Comparison of ENCODE assay signal across 21 cellular contexts in the genomic region with DNA sequence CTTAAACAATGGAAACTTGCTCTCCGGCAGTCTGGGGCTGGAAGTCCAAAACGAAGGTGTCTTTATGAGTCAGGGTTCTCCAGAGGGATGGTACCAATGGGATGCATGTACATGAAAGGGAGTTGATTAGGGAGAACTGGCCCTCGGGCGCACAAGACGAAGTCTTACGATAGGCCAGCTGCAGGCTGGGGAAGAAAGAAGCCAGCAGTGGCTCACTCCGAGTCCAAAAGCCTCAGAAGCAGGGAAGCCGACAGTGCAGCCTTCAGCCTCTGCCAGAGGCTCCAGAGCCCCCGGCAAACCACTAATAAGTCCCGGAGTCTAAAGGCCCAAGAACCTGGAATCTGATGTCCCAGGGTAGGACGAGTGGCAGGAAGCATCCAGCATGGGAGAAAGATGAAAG. TPM values are rescaled to one million over a fixed set of nuclear protein-coding genes. Genes with fewer than 3 reads are reported as not detected.
DNase-seq lines count a peak whose midpoint lies in the region; ATAC-seq and TF ChIP-seq lines count a peak whose summit lies in the region.
"Had no signal": no experiment of that assay in that cellular context is flagged by ENCODE, and none has a peak within 500 bp of the region (broad histone marks: within the 10 kb centered on the region; RNA-seq: fewer than 3 reads in every experiment).

No MANE protein-coding gene starts in this region.

- WGBS in body of pancreas, 2 donors: 81 to 86% methylated on average over 11 of the region's 11 CpGs
- 85 to 89% methylated on average over 8 to 9 of the region's 11 CpGs for WGBS in esophagus squamous epithelium, 2 donors

- H3K27me3 Mint-ChIP-seq in Caco-2 (ENCODE audit: insufficient read depth, unreplicated experiment) (no peaks in the 10 kb centered on the region), progenitor cell of endocrine pancreas (no peaks in the 10 kb centered on the region)
- H3K27me3 Mint-ChIP-seq: activated naive CD4-positive, alpha-beta T cell treated with anti-CD3 and anti-CD28 coated beads, Interleukin-2, amount 50 U/mL, for 24 hours; memory B cell; natural killer cell treated with Interleukin-12 subunit alpha and Interleukin-12 subunit beta and Interleukin-15 and Interleukin-18, amount 100 ng/mL, for 72 hours had no signal

- H3K9me3 ChIP-seq in Caco-2: no peaks in the 10 kb centered on the region
- H3K9me3 ChIP-seq in WERI-Rb-1 (ENCODE audit: severe bottlenecking): no peaks in the 10 kb centered on the region
- H3K9me3 ChIP-seq in lower lobe of right lung: no peaks in the 10 kb centered on the region
- H3K9me3 ChIP-seq in body of pancreas: no peaks in the 10 kb centered on the region
- H3K9me3 ChIP-seq in esophagus squamous epithelium: no peaks in the 10 kb centered on the region
- H3K9me3 ChIP-seq: psoas muscle had no signal

- TF ChIP-seq CTCF in Caco-2 (IDR thresholded peaks at IDR 0.05; ENCODE audit: insufficient read depth in 1 of 2, low read depth in 1 of 2, low read length in 1 of 2, severe bottlenecking in 1 of 2, unreplicated experiment in 1 of 2) (no peak), WERI-Rb-1 (IDR thresholded peaks at IDR 0.05; ENCODE audit: low read depth, low read length) (no peak), lower lobe of right lung (IDR thresholded peaks at IDR 0.05) (no peak), progenitor cell of endocrine pancreas (IDR thresholded peaks at IDR 0.05; ENCODE audit: unreplicated experiment) (no peak), body of pancreas (IDR thresholded peaks at IDR 0.05) (no peak), esophagus squamous epithelium (IDR thresholded peaks at IDR 0.05) (no peak)

- H3K4me1 Mint-ChIP-seq in Caco-2 (ENCODE audit: low read depth, unreplicated experiment) (peaks cover 18% of the 10 kb centered on the region), progenitor cell of endocrine pancreas (ENCODE audit: low read depth) (peaks cover 39% of the 10 kb centered on the region)

- TF ChIP-seq POLR2A in body of pancreas (IDR thresholded peaks at IDR 0.05): no peak
- no peak for TF ChIP-seq POLR2A in esophagus squamous epithelium (IDR thresholded peaks at IDR 0.05)

- H3K9me3 Mint-ChIP-seq in Caco-2 (ENCODE audit: unreplicated experiment) (no peaks in the 10 kb centered on the region), progenitor cell of endocrine pancreas (ENCODE audit: low read depth) (no peaks in the 10 kb centered on the region)
- H3K9me3 Mint-ChIP-seq: activated naive CD4-positive, alpha-beta T cell treated with anti-CD3 and anti-CD28 coated beads, Interleukin-2, amount 50 U/mL, for 24 hours; CD8-positive, alpha-beta T cell; memory B cell; natural killer cell treated with Interleukin-12 subunit alpha and Interleukin-12 subunit beta and Interleukin-15 and Interleukin-18, amount 100 ng/mL, for 72 hours; stimulated activated effector memory CD8-positive, alpha-beta T cell treated with anti-CD3 and anti-CD28 coated beads, Interleukin-12 subunit alpha, Interleukin-12 subunit beta, amount 100 ng/mL, for 72 hours had no signal

- peaks cover 1% of the 10 kb centered on the region; the same call in 1 of the 2 replicates for H3K36me3 ChIP-seq in Caco-2 (ENCODE audit: control insufficient read depth, insufficient read depth, low read length)
- no peaks in the 10 kb centered on the region for H3K36me3 ChIP-seq in WERI-Rb-1
- peaks cover 6% of the 10 kb centered on the region for H3K36me3 ChIP-seq in lower lobe of right lung
- H3K36me3 ChIP-seq in body of pancreas (replicated peaks in 1 of 2; ENCODE audit: insufficient read depth in 1 of 2, low read depth in 2 of 2): no peaks in the 10 kb centered on the region
- H3K36me3 ChIP-seq in esophagus squamous epithelium: peaks cover 0 to 15% (median 0%) of the 10 kb centered on the region in 3 donors

- ATAC-seq in lower lobe of right lung (no peak), body of pancreas (no peak)
- ATAC-seq: natural killer cell treated with Interleukin-12 subunit alpha and Interleukin-12 subunit beta and Interleukin-15 and Interleukin-18, amount 100 ng/mL, for 72 hours; psoas muscle; stimulated activated effector memory CD8-positive, alpha-beta T cell treated with anti-CD3 and anti-CD28 coated beads, Interleukin-12 subunit alpha, Interleukin-12 subunit beta, amount 100 ng/mL, for 72 hours had no signal

- H3K27me3 ChIP-seq in Caco-2 (replicated peaks; ENCODE audit: control insufficient read depth, insufficient read depth, low read length): no peaks in the 10 kb centered on the region
- H3K27me3 ChIP-seq in WERI-Rb-1 (ENCODE audit: insufficient read depth, low read depth, severe bottlenecking): no peaks in the 10 kb centered on the region
- H3K27me3 ChIP-seq in lower lobe of right lung (ENCODE audit: low read depth): no peaks in the 10 kb centered on the region
- H3K27me3 ChIP-seq in body of pancreas: no peaks in the 10 kb centered on the region
- no peaks in the 10 kb centered on the region for H3K27me3 ChIP-seq in esophagus squamous epithelium

- H3K4me3 Mint-ChIP-seq in Caco-2 (ENCODE audit: unreplicated experiment) (peak overlapping the region; percentile 31), progenitor cell of endocrine pancreas (ENCODE audit: low read depth) (no peak overlapping the region)
- H3K4me3 Mint-ChIP-seq: activated naive CD4-positive, alpha-beta T cell treated with anti-CD3 and anti-CD28 coated beads, Interleukin-2, amount 50 U/mL, for 24 hours; memory B cell; natural killer cell treated with Interleukin-12 subunit alpha and Interleukin-12 subunit beta and Interleukin-15 and Interleukin-18, amount 100 ng/mL, for 72 hours; stimulated activated effector memory CD8-positive, alpha-beta T cell treated with anti-CD3 and anti-CD28 coated beads, Interleukin-12 subunit alpha, Interleukin-12 subunit beta, amount 100 ng/mL, for 72 hours had no signal

- CTCF ChIA-PET in Caco-2 (lab: Charles Lee): no interaction called here

- DNase-seq in Caco-2 (peak in 1 of 2 experiments; percentile 22), WERI-Rb-1 (no peak), lower lobe of right lung (peak; percentile 39), progenitor cell of endocrine pancreas (ENCODE audit: low spot score, unreplicated experiment) (no peak), body of pancreas (no peak), esophagus squamous epithelium (lab: John Stamatoyannopoulos, UW) (no peak), activated gamma-delta T cell treated with Interleukin-2 at 50 U/mL for 16 hours (no peak)
- DNase-seq in activated naive CD4-positive, alpha-beta T cell treated with Interleukin-2 at 50 U/mL for 16 hours: no peak
- DNase-seq: activated T-cell treated with anti-CD3 and anti-CD28 coated beads, Interleukin-2, amount 50 U/mL, for 48 hours; DMS53; GF-D8; HCEC 1CT; NCI-H1694 treated with DMSO at 0.1 percent for 48 hours; NCI-H69; stimulated activated CD4-positive, alpha-beta T cell treated with anti-CD3 and anti-CD28 coated beads, Interleukin-2, amount 100 ng/mL, for 24 hours had no signal

- H3K36me3 Mint-ChIP-seq in Caco-2 (ENCODE audit: insufficient read depth, unreplicated experiment): peaks cover 39% of the 10 kb centered on the region
- H3K36me3 Mint-ChIP-seq in progenitor cell of endocrine pancreas (ENCODE audit: insufficient read depth): peaks cover 3% of the 10 kb centered on the region
- H3K36me3 Mint-ChIP-seq: activated naive CD4-positive, alpha-beta T cell treated with anti-CD3 and anti-CD28 coated beads, Interleukin-2, amount 50 U/mL, for 24 hours; natural killer cell treated with Interleukin-12 subunit alpha and Interleukin-12 subunit beta and Interleukin-15 and Interleukin-18, amount 100 ng/mL, for 72 hours had no signal

- POLR2A ChIA-PET in Caco-2 (lab: Charles Lee): no interaction called here

- peak overlapping the region; percentile 53; the same call in 1 of the 2 replicates for H3K27ac ChIP-seq in WERI-Rb-1
- H3K27ac ChIP-seq in lower lobe of right lung: peak overlapping the region; percentile 90
- H3K27ac ChIP-seq in body of pancreas: no peak overlapping the region
- no peak overlapping the region for H3K27ac ChIP-seq in esophagus squamous epithelium
- H3K27ac ChIP-seq: psoas muscle had no signal

- H3K4me3 ChIP-seq in Caco-2 (ENCODE audit: low read depth, low read length): no peak overlapping the region
- H3K4me3 ChIP-seq in WERI-Rb-1 (ENCODE audit: low read depth, low read length): no peak overlapping the region
- H3K4me3 ChIP-seq in lower lobe of right lung: no peak overlapping the region
- H3K4me3 ChIP-seq in body of pancreas: no peak overlapping the region
- H3K4me3 ChIP-seq in esophagus squamous epithelium: no peak overlapping the region
- H3K4me3 ChIP-seq: psoas muscle had no signal

- H3K4me1 ChIP-seq in Caco-2 (peaks cover 51% of the 10 kb centered on the region), lower lobe of right lung (peaks cover 38% of the 10 kb centered on the region), body of pancreas (peaks cover 11% of the 10 kb centered on the region), esophagus squamous epithelium (peaks cover 11 to 36% (median 12%) of the 10 kb centered on the region in 3 donors)

- intact Hi-C loops in Caco-2 (cut with micrococcal nuclease; ENCODE audit: unreplicated experiment): no loop called here
- intact Hi-C loops in lower lobe of right lung (cut with DNase I): no loop called here
- intact Hi-C loops in body of pancreas (cut with DNase I): no loop called here
- intact Hi-C loops in esophagus squamous epithelium (cut with DNase I): no loop called here

- BruUV-seq in Caco-2 (replicated peaks; lab: Mats Ljungman, UMichigan): no TSS peak

- H3K27ac Mint-ChIP-seq in Caco-2 (ENCODE audit: unreplicated experiment) (peak overlapping the region; percentile 98), progenitor cell of endocrine pancreas (peak overlapping the region; percentile 82)
- H3K27ac Mint-ChIP-seq: activated naive CD4-positive, alpha-beta T cell treated with anti-CD3 and anti-CD28 coated beads, Interleukin-2, amount 50 U/mL, for 24 hours; memory B cell; natural killer cell treated with Interleukin-12 subunit alpha and Interleukin-12 subunit beta and Interleukin-15 and Interleukin-18, amount 100 ng/mL, for 72 hours had no signal

RNA-seq across cellular contexts. Expression of a gene that starts 57.7 kb away (rescaled TPM):
- total RNA-seq in Caco-2 (2022) (62.5 and 72.4 TPM in 2 replicates), lower lobe of right lung (50.9 TPM), progenitor cell of endocrine pancreas (74.3 and 77.9 TPM in 2 replicates), body of pancreas (10 to 100 TPM; 19.8 to 23.6 TPM), esophagus squamous epithelium (10 to 100 TPM in 3 of 4 donors, 1 to 10 TPM in 1; 8.6 to 22.5 (median 18.1) TPM)

Comparison
In these comparisons a context has a peak if more than half of its experiments do, and no peak if none do; other contexts are left out.
1. H3K27ac ChIP-seq: peak in WERI-Rb-1 (single experiment) and lower lobe of right lung (single experiment); none in body of pancreas (0 of 4) and esophagus squamous epithelium (0 of 4).